ENCODE assay signal across 1 cellular context in the genomic region with DNA sequence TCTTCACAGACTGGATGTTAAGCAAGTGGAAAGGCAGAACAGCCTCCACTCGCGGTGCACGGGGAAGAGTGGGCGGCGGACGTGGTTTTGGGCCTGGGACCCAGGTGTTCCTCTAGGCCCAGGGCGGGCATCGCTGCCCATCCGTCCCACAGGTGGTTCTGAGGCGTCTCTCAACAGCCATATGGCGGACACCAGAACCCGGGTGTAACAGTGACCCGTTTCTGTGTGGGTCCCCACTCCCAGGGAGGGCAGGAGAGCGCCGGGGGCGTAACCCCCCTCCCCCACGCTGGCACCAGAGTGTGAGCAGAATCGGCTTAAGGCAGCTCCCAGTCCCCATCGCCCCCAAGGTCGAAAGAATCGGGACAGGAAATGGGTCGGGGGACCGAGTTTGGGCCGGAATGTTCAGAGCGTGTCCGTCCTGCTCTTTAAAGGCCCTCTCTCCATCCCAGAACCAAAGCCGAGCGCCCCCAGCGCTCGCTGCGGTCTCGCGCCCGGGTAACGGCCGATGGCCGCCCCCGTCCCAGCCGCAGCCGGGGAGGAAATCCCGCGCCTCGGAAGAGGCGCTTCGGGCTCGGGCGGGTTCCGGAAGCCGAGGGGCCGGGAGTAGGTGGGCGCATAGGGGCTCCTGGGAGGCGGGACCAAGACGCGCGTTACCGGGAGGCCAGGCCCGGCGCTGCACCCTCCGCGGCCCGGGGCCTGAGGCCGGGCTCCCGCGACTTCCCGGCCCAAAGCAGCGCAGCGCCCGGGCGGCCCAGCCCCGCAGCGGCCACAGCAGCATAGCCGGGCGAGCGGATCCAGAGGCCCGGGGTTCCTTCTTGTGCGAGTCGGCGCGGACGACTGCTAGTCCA.
TF ChIP-seq lines count a peak whose summit lies in the region.

A gene (minus strand): TSS at position 839 of the 848 bp plus-strand sequence. CDS start 61 bp downstream, at position 778.

TF ChIP-seq in HepG2, 621 proteins besides CTCF, POLR2A, EP300 and RAD21 (continued from another document and continues in another):
- TF ChIP-seq, protein P1, sequence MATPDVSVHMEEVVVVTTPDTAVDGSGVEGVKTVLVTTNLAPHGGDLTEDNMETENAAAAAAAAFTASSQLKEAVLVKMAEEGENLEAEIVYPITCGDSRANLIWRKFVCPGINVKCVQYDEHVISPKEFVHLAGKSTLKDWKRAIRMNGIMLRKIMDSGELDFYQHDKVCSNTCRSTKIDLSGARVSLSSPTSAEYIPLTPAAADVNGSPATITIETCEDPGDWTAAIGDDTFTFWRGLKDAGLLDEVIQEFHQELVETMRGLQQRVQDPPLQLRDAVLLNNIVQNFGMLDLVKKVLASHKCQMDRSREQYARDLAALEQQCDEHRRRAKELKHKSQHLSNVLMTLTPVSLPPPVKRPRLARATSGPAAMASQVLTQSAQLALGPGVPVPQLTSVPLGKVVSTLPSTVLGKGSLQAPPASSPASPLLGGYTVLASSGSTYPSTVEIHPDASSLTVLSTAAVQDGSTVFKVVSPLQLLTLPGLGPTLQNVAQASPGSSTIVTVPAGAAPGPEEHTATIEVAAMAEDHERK (CRISPR knock-in tag; IDR thresholded peaks at IDR 0.05; ENCODE audit: low read depth) = no peak
- TF ChIP-seq, protein P2, sequence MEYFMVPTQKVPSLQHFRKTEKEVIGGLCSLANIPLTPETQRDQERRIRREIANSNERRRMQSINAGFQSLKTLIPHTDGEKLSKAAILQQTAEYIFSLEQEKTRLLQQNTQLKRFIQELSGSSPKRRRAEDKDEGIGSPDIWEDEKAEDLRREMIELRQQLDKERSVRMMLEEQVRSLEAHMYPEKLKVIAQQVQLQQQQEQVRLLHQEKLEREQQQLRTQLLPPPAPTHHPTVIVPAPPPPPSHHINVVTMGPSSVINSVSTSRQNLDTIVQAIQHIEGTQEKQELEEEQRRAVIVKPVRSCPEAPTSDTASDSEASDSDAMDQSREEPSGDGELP (IDR thresholded peaks at IDR 0.05; ENCODE audit: borderline replicate concordance, low read depth) = no peak
- no peak for TF ChIP-seq LCORL (IDR thresholded peaks at IDR 0.05)
- peak; percentile 20; the same call in 1 of the 2 replicates for TF ChIP-seq LCORL (CRISPR knock-in tag; IDR thresholded peaks at IDR 0.05)
- peak; percentile 14; the same call in 1 of the 2 replicates for TF ChIP-seq ZBTB7A (CRISPR knock-in tag; IDR thresholded peaks at IDR 0.05)
- TF ChIP-seq, protein P3, sequence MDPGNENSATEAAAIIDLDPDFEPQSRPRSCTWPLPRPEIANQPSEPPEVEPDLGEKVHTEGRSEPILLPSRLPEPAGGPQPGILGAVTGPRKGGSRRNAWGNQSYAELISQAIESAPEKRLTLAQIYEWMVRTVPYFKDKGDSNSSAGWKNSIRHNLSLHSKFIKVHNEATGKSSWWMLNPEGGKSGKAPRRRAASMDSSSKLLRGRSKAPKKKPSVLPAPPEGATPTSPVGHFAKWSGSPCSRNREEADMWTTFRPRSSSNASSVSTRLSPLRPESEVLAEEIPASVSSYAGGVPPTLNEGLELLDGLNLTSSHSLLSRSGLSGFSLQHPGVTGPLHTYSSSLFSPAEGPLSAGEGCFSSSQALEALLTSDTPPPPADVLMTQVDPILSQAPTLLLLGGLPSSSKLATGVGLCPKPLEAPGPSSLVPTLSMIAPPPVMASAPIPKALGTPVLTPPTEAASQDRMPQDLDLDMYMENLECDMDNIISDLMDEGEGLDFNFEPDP (CRISPR knock-in tag; conservative IDR thresholded peaks at IDR 0.05) = peak; percentile 96; the same call in 1 of the 2 replicates
- TF ChIP-seq TOE1 (CRISPR knock-in tag; IDR thresholded peaks at IDR 0.05) = 0 out of 2 replicates have a peak, but pooled peaks have one; percentile 17
- TF ChIP-seq RORA (CRISPR knock-in tag; IDR thresholded peaks at IDR 0.05) = 0 out of 2 replicates have a peak, but pooled peaks have one; percentile 69
- TF ChIP-seq ZNF616 (CRISPR knock-in tag; IDR thresholded peaks at IDR 0.05; ENCODE audit: low read depth) = peak; percentile 72; the same call in 1 of the 2 replicates
- TF ChIP-seq, protein P4, sequence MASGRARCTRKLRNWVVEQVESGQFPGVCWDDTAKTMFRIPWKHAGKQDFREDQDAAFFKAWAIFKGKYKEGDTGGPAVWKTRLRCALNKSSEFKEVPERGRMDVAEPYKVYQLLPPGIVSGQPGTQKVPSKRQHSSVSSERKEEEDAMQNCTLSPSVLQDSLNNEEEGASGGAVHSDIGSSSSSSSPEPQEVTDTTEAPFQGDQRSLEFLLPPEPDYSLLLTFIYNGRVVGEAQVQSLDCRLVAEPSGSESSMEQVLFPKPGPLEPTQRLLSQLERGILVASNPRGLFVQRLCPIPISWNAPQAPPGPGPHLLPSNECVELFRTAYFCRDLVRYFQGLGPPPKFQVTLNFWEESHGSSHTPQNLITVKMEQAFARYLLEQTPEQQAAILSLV (CRISPR knock-in tag; IDR thresholded peaks at IDR 0.05; ENCODE audit: borderline replicate concordance) = peak; percentile 68; the same call in 1 of the 2 replicates
- no peak for TF ChIP-seq ZFP37 (CRISPR knock-in tag; IDR thresholded peaks at IDR 0.05; ENCODE audit: borderline replicate concordance)
- TF ChIP-seq, protein P5, sequence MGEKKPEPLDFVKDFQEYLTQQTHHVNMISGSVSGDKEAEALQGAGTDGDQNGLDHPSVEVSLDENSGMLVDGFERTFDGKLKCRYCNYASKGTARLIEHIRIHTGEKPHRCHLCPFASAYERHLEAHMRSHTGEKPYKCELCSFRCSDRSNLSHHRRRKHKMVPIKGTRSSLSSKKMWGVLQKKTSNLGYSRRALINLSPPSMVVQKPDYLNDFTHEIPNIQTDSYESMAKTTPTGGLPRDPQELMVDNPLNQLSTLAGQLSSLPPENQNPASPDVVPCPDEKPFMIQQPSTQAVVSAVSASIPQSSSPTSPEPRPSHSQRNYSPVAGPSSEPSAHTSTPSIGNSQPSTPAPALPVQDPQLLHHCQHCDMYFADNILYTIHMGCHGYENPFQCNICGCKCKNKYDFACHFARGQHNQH (CRISPR knock-in tag; IDR thresholded peaks at IDR 0.05) = peak; percentile 42; the same call in 1 of the 2 replicates
- TF ChIP-seq JUNB (CRISPR knock-in tag; IDR thresholded peaks at IDR 0.05; ENCODE audit: borderline replicate concordance) = no peak
- no peak for TF ChIP-seq ZKSCAN5 (CRISPR knock-in tag; IDR thresholded peaks at IDR 0.05)
- TF ChIP-seq MEIS2 (CRISPR knock-in tag; IDR thresholded peaks at IDR 0.05) = peak; percentile 59; the same call in 1 of the 2 replicates
- TF ChIP-seq, protein P6, sequence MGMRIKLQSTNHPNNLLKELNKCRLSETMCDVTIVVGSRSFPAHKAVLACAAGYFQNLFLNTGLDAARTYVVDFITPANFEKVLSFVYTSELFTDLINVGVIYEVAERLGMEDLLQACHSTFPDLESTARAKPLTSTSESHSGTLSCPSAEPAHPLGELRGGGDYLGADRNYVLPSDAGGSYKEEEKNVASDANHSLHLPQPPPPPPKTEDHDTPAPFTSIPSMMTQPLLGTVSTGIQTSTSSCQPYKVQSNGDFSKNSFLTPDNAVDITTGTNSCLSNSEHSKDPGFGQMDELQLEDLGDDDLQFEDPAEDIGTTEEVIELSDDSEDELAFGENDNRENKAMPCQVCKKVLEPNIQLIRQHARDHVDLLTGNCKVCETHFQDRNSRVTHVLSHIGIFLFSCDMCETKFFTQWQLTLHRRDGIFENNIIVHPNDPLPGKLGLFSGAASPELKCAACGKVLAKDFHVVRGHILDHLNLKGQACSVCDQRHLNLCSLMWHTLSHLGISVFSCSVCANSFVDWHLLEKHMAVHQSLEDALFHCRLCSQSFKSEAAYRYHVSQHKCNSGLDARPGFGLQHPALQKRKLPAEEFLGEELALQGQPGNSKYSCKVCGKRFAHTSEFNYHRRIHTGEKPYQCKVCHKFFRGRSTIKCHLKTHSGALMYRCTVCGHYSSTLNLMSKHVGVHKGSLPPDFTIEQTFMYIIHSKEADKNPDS (CRISPR knock-in tag; IDR thresholded peaks at IDR 0.05) = no peak; the same call in 1 of the 2 replicates
- no peak for TF ChIP-seq NR2F1 (CRISPR knock-in tag; IDR thresholded peaks at IDR 0.05)
- peak; percentile 92; the same call in 1 of the 2 replicates for TF ChIP-seq ZNF749 (CRISPR knock-in tag; IDR thresholded peaks at IDR 0.05; ENCODE audit: borderline replicate concordance)
- peak; percentile 48 for TF ChIP-seq ZNF225 (CRISPR knock-in tag; IDR thresholded peaks at IDR 0.05)
- peak; percentile 48; the same call in 1 of the 2 replicates for TF ChIP-seq BRCA1 (CRISPR knock-in tag; IDR thresholded peaks at IDR 0.05)
- TF ChIP-seq, protein P7, sequence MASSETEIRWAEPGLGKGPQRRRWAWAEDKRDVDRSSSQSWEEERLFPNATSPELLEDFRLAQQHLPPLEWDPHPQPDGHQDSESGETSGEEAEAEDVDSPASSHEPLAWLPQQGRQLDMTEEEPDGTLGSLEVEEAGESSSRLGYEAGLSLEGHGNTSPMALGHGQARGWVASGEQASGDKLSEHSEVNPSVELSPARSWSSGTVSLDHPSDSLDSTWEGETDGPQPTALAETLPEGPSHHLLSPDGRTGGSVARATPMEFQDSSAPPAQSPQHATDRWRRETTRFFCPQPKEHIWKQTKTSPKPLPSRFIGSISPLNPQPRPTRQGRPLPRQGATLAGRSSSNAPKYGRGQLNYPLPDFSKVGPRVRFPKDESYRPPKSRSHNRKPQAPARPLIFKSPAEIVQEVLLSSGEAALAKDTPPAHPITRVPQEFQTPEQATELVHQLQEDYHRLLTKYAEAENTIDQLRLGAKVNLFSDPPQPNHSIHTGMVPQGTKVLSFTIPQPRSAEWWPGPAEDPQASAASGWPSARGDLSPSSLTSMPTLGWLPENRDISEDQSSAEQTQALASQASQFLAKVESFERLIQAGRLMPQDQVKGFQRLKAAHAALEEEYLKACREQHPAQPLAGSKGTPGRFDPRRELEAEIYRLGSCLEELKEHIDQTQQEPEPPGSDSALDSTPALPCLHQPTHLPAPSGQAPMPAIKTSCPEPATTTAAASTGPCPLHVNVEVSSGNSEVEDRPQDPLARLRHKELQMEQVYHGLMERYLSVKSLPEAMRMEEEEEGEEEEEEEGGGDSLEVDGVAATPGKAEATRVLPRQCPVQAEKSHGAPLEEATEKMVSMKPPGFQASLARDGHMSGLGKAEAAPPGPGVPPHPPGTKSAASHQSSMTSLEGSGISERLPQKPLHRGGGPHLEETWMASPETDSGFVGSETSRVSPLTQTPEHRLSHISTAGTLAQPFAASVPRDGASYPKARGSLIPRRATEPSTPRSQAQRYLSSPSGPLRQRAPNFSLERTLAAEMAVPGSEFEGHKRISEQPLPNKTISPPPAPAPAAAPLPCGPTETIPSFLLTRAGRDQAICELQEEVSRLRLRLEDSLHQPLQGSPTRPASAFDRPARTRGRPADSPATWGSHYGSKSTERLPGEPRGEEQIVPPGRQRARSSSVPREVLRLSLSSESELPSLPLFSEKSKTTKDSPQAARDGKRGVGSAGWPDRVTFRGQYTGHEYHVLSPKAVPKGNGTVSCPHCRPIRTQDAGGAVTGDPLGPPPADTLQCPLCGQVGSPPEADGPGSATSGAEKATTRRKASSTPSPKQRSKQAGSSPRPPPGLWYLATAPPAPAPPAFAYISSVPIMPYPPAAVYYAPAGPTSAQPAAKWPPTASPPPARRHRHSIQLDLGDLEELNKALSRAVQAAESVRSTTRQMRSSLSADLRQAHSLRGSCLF (CRISPR knock-in tag; IDR thresholded peaks at IDR 0.05; ENCODE audit: borderline replicate concordance) = no peak
- peak; percentile 8; the same call in 1 of the 2 replicates for TF ChIP-seq ZNF670 (CRISPR knock-in tag; IDR thresholded peaks at IDR 0.05; ENCODE audit: borderline replicate concordance)
- peak; percentile 62; the same call in 1 of the 2 replicates for TF ChIP-seq RXRA (CRISPR knock-in tag; IDR thresholded peaks at IDR 0.05)
- no peak for TF ChIP-seq ZBTB20 (CRISPR knock-in tag; IDR thresholded peaks at IDR 0.05; ENCODE audit: borderline replicate concordance, low read depth)
- peak; percentile 75 for TF ChIP-seq ELF3 (CRISPR knock-in tag; IDR thresholded peaks at IDR 0.05)
- 0 out of 2 replicates have a peak, but pooled peaks have one; percentile 2 for TF ChIP-seq ZNF549 (CRISPR knock-in tag; IDR thresholded peaks at IDR 0.05)
- TF ChIP-seq, protein P8, sequence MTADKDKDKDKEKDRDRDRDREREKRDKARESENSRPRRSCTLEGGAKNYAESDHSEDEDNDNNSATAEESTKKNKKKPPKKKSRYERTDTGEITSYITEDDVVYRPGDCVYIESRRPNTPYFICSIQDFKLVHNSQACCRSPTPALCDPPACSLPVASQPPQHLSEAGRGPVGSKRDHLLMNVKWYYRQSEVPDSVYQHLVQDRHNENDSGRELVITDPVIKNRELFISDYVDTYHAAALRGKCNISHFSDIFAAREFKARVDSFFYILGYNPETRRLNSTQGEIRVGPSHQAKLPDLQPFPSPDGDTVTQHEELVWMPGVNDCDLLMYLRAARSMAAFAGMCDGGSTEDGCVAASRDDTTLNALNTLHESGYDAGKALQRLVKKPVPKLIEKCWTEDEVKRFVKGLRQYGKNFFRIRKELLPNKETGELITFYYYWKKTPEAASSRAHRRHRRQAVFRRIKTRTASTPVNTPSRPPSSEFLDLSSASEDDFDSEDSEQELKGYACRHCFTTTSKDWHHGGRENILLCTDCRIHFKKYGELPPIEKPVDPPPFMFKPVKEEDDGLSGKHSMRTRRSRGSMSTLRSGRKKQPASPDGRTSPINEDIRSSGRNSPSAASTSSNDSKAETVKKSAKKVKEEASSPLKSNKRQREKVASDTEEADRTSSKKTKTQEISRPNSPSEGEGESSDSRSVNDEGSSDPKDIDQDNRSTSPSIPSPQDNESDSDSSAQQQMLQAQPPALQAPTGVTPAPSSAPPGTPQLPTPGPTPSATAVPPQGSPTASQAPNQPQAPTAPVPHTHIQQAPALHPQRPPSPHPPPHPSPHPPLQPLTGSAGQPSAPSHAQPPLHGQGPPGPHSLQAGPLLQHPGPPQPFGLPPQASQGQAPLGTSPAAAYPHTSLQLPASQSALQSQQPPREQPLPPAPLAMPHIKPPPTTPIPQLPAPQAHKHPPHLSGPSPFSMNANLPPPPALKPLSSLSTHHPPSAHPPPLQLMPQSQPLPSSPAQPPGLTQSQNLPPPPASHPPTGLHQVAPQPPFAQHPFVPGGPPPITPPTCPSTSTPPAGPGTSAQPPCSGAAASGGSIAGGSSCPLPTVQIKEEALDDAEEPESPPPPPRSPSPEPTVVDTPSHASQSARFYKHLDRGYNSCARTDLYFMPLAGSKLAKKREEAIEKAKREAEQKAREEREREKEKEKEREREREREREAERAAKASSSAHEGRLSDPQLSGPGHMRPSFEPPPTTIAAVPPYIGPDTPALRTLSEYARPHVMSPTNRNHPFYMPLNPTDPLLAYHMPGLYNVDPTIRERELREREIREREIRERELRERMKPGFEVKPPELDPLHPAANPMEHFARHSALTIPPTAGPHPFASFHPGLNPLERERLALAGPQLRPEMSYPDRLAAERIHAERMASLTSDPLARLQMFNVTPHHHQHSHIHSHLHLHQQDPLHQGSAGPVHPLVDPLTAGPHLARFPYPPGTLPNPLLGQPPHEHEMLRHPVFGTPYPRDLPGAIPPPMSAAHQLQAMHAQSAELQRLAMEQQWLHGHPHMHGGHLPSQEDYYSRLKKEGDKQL (CRISPR knock-in tag; IDR thresholded peaks at IDR 0.05; ENCODE audit: low read depth) = no peak
- TF ChIP-seq ZNF773 (CRISPR knock-in tag; IDR thresholded peaks at IDR 0.05; ENCODE audit: borderline replicate concordance) = no peak
- peak; percentile 87 for TF ChIP-seq YY1 (IDR thresholded peaks at IDR 0.05; ENCODE audit: insufficient read depth, insufficient replicate concordance, low read depth, low read length)
- no peak for TF ChIP-seq ZFP62 (CRISPR knock-in tag; IDR thresholded peaks at IDR 0.05)
- TF ChIP-seq, protein P9, sequence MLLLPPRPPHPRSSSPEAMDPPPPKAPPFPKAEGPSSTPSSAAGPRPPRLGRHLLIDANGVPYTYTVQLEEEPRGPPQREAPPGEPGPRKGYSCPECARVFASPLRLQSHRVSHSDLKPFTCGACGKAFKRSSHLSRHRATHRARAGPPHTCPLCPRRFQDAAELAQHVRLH (CRISPR knock-in tag; IDR thresholded peaks at IDR 0.05; ENCODE audit: borderline replicate concordance, low read depth) = peak; percentile 34; the same call in 1 of the 2 replicates
- TF ChIP-seq SIN3A (IDR thresholded peaks at IDR 0.05; ENCODE audit: borderline replicate concordance, low read depth, low read length) = peak; percentile 71; the same call in 1 of the 2 replicates
- no peak for TF ChIP-seq ARNT (IDR thresholded peaks at IDR 0.05)
- TF ChIP-seq SMAD3 (CRISPR knock-in tag; IDR thresholded peaks at IDR 0.05) = no peak
